Comparison of ENCODE assay signal across 9 cellular contexts in the genomic region with DNA sequence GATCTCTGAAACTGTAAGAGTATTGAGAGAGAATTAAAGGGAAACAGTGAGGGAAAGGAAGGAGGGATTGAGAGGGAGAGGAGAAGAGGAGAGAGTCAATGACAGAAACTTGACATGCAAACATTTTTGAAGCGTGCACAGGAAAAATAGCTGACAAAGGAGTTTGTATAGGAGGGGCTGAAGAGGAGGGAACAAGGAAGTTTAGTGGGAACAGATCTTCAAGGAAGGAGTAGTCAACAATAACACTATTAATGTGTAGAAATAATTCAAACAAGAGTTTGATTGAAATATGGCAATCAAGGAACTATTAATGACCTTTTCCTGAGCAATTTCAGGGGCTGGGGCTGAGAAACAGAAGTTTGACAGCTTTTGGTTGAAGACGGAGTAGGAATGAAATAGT. TPM values are rescaled to one million over a fixed set of nuclear protein-coding genes. Genes with fewer than 3 reads are reported as not detected.
DNase-seq lines count a peak whose midpoint lies in the region; ATAC-seq and TF ChIP-seq lines count a peak whose summit lies in the region.
"Not testable (repeated sequence)": the region's sequence is repeated elsewhere in the genome, so short reads cannot be mapped to it uniquely, and the experiment has no call there.
"Had no signal": no experiment of that assay in that cellular context is flagged by ENCODE, and none has a peak within 500 bp of the region (broad histone marks: within the 10 kb centered on the region; RNA-seq: fewer than 3 reads in every experiment).

No MANE protein-coding gene starts in this region.

- not testable (repeated sequence) for H3K9me3 Mint-ChIP-seq in dendritic cell treated with granulocyte-macrophage colony-stimulating factor and Interleukin-4, amounts not matched to agents 40 ng/mL and 50 ng/mL, for 4 days; natural killer cell treated with Interleukin-12 subunit alpha and Interleukin-12 subunit beta and Interleukin-15 and Interleukin-18, amount 100 ng/mL, for 72 hours

- not testable (repeated sequence) for DNase-seq in HL-60 (ENCODE audit: low read depth in 1 of 2, low spot score in 1 of 2); Right ventricle myocardium superior; natural killer cell treated with Interleukin-12 subunit alpha and Interleukin-12 subunit beta and Interleukin-15 and Interleukin-18, amount 100 ng/mL, for 72 hours (ENCODE audit: low spot score)

- not testable (repeated sequence) for H3K36me3 Mint-ChIP-seq in dendritic cell treated with granulocyte-macrophage colony-stimulating factor and Interleukin-4, amounts not matched to agents 40 ng/mL and 50 ng/mL, for 4 days (ENCODE audit: low read depth); natural killer cell treated with Interleukin-12 subunit alpha and Interleukin-12 subunit beta and Interleukin-15 and Interleukin-18, amount 100 ng/mL, for 72 hours

- H3K4me1 Mint-ChIP-seq in dendritic cell treated with granulocyte-macrophage colony-stimulating factor and Interleukin-4, amounts not matched to agents 40 ng/mL and 50 ng/mL, for 4 days (ENCODE audit: low read depth), result peaks cover 19% of the 10 kb centered on the region
- H3K4me1 Mint-ChIP-seq in natural killer cell treated with Interleukin-12 subunit alpha and Interleukin-12 subunit beta and Interleukin-15 and Interleukin-18, amount 100 ng/mL, for 72 hours (ENCODE audit: low read depth in 2 of 2), result peaks cover 13 to 18% of the 10 kb centered on the region in 2 donors

- not testable (repeated sequence) for H3K4me3 ChIP-seq in HL-60 (replicated peaks; ENCODE audit: insufficient read depth, low read length)

- not testable (repeated sequence) for TF ChIP-seq CTCF in HL-60 (IDR thresholded peaks at IDR 0.05; ENCODE audit: insufficient read depth, low read length)

- H3K4me3 Mint-ChIP-seq in dendritic cell treated with granulocyte-macrophage colony-stimulating factor and Interleukin-4, amounts not matched to agents 40 ng/mL and 50 ng/mL, for 4 days, result not testable (repeated sequence)
- peak overlapping the region; percentile 36 for H3K4me3 Mint-ChIP-seq in natural killer cell treated with Interleukin-12 subunit alpha and Interleukin-12 subunit beta and Interleukin-15 and Interleukin-18, amount 100 ng/mL, for 72 hours

- H3K27me3 Mint-ChIP-seq in dendritic cell treated with granulocyte-macrophage colony-stimulating factor and Interleukin-4, amounts not matched to agents 40 ng/mL and 50 ng/mL, for 4 days; natural killer cell treated with Interleukin-12 subunit alpha and Interleukin-12 subunit beta and Interleukin-15 and Interleukin-18, amount 100 ng/mL, for 72 hours: not testable (repeated sequence)

- H3K27ac Mint-ChIP-seq in dendritic cell treated with granulocyte-macrophage colony-stimulating factor and Interleukin-4, amounts not matched to agents 40 ng/mL and 50 ng/mL, for 4 days, result peak overlapping the region; percentile 87
- H3K27ac Mint-ChIP-seq in natural killer cell treated with Interleukin-12 subunit alpha and Interleukin-12 subunit beta and Interleukin-15 and Interleukin-18, amount 100 ng/mL, for 72 hours, result peak overlapping the region; percentile 80 to 91

- ATAC-seq in Right ventricle myocardium superior (ENCODE audit: poor library complexity), result peak; percentile 62
- not testable (repeated sequence) for ATAC-seq in natural killer cell treated with Interleukin-12 subunit alpha and Interleukin-12 subunit beta and Interleukin-15 and Interleukin-18, amount 100 ng/mL, for 72 hours

- H3K27ac ChIP-seq in HL-60 (replicated peaks), result peak overlapping the region; percentile 65

- intact Hi-C loops in dendritic cell treated with granulocyte-macrophage colony-stimulating factor and Interleukin-4, amounts not matched to agents 40 ng/mL and 50 ng/mL, for 4 days (cut with micrococcal nuclease), result loop anchor here (10.0 kb wide), 1 partner anchor 80 kb away; no protein-coding TSS in a partner anchor
- intact Hi-C loops in Right ventricle myocardium superior (cut with DNase I), result not testable (repeated sequence)

- H3K27me3 ChIP-seq in HL-60 (ENCODE audit: insufficient read depth, poor library complexity, severe bottlenecking), result not testable (repeated sequence)

RNA-seq across cellular contexts. Expression of a gene that starts 4.0 kb away (rescaled TPM):
- total RNA-seq in Right ventricle myocardium superior, result 1.8 TPM
- 1 to 10 TPM; 2.7 to 3.0 TPM for total RNA-seq in natural killer cell treated with Interleukin-12 subunit alpha and Interleukin-12 subunit beta and Interleukin-15 and Interleukin-18, amount 100 ng/mL, for 72 hours
- total RNA-seq: B cell; Caco-2; Calu3; CD4-positive, alpha-beta T cell; CD8-positive, alpha-beta T cell had no signal

RNA-seq across cellular contexts. Expression of a gene that starts 27.9 kb away (rescaled TPM):
- total RNA-seq in Right ventricle myocardium superior, result 17.5 TPM
- 1 to 10 TPM in 1 of 2 donors, under 1 TPM in 1; 0.83 to 7.1 TPM for total RNA-seq in natural killer cell treated with Interleukin-12 subunit alpha and Interleukin-12 subunit beta and Interleukin-15 and Interleukin-18, amount 100 ng/mL, for 72 hours
- total RNA-seq: Caco-2; Calu3; CD8-positive, alpha-beta T cell had no signal
